In the genomic region with DNA sequence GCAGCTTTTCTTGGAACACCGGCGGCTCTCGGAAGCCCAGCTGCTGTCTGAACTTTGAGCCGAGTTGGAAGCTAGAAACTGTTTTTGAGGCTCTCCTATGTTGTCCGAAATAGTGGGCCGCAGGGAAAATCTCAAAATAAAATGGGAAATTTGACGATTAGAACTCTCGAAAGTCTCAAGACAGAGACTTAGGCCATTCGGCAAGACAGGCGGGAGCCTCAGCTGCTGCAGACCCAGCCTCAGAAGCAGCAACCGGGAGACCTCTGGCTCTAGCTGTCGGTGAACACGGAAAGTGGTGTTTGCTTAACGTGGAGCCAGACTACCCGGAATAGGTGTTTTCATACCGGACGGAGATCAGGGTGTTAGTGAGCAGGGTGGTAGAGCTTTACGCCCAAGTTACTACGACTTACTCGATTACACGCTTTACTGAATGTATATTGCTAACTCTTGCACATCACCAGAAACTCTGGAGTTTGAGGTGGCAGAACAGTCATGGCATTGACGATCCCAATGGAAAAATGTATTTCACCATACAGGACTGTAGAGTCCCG, we compare ENCODE assay signal across 8 cellular contexts. TPM values are rescaled to one million over a fixed set of nuclear protein-coding genes. Genes with fewer than 3 reads are reported as not detected.
A peak's percentile ranks its signal among the peaks of the same experiment; 100 is the strongest.
DNase-seq lines count a peak whose midpoint lies in the region; ATAC-seq, FAIRE-seq and TF ChIP-seq lines count a peak whose summit lies in the region.

No MANE protein-coding gene starts in this region.

- CTCF ChIA-PET in activated naive CD4-positive, alpha-beta T cell treated with anti-CD3 and anti-CD28 coated beads for 36 hours (lab: Charles Lee): interaction anchor here (0.6 to 3.3 kb wide), 25 partner anchors 10 to 318 kb away, joined by 3 to 38 read pairs (median 4); a partner anchor contains a TSS
- CTCF ChIA-PET in Panc1 (lab: Charles Lee) (interaction anchor here (0.6 to 0.7 kb wide), 5 partner anchors 173 to 1912 kb away, joined by 3 to 6 read pairs (median 4); no protein-coding TSS in a partner anchor), endothelial cell of umbilical vein (lab: Charles Lee) (interaction anchor here (0.9 to 2.8 kb wide), 22 partner anchors 8 to 598 kb away, joined by 3 to 21 read pairs (median 5); a partner anchor contains a TSS)

- H3F3A ChIP-seq in neural cell (ENCODE audit: insufficient read depth, low read length, poor library complexity, severe bottlenecking): no peaks in the 10 kb centered on the region

- FAIRE-seq in endothelial cell of umbilical vein (lab: Jason Lieb, UNC): no peak

- TF ChIP-seq EP300 in neural cell (conservative IDR thresholded peaks at IDR 0.05; ENCODE audit: poor library complexity, severe bottlenecking): no peak

- H3K4me1 ChIP-seq in Panc1 (ENCODE audit: control insufficient read depth, insufficient read depth, low read length): peaks cover 15% of the 10 kb centered on the region
- peaks cover 15% of the 10 kb centered on the region for H3K4me1 ChIP-seq in endothelial cell of umbilical vein (ENCODE audit: control insufficient read depth, extremely low read depth, insufficient read depth, low read length)

- H3K4me2 ChIP-seq in endothelial cell of umbilical vein (ENCODE audit: insufficient read depth, low read length) (peak overlapping the region; percentile 62), neural cell (ENCODE audit: low read length) (peak overlapping the region; percentile 82)

- DNase-seq in activated naive CD4-positive, alpha-beta T cell treated with anti-CD3 and anti-CD28 coated beads for 36 hours: peak; percentile 37
- no peak for DNase-seq in activated naive CD4-positive, alpha-beta T cell (lab: John Stamatoyannopoulos, UW)
- DNase-seq in Panc1 (ENCODE audit: low read depth, low spot score): no peak
- no peak for DNase-seq in endothelial cell of umbilical vein (ENCODE audit: low read depth, low spot score)
- no peak for DNase-seq in stimulated activated CD4-positive, alpha-beta T cell treated with anti-CD3 and anti-CD28 coated beads, Interleukin-1b, Interleukin-23, amount 100 ng/mL, for 48 hours
- DNase-seq in NCI-H2081 treated with DMSO at 0.1 percent for 48 hours (lab: John Stamatoyannopoulos, UW): no peak
- no peak for DNase-seq in occipital lobe (lab: John Stamatoyannopoulos, UW)

- H3K9me2 ChIP-seq in neural cell (ENCODE audit: insufficient read depth, low read length): no peaks in the 10 kb centered on the region

- no peaks in the 10 kb centered on the region for H3K9me1 ChIP-seq in endothelial cell of umbilical vein (replicated peaks; ENCODE audit: control insufficient read depth, extremely low read depth, insufficient read depth, low read length)

- TF ChIP-seq CTCF in Panc1 (IDR thresholded peaks at IDR 0.05) (no peak), endothelial cell of umbilical vein (IDR thresholded peaks at IDR 0.05; ENCODE audit: extremely low read depth in 1 of 2, insufficient read depth in 1 of 2, low read depth in 1 of 2, low read length in 2 of 2) (no peak), neural cell (IDR thresholded peaks at IDR 0.05; ENCODE audit: poor library complexity, severe bottlenecking) (no peak)

- H3K27ac ChIP-seq in Panc1 (ENCODE audit: low read length) (peak overlapping the region; percentile 93), endothelial cell of umbilical vein (ENCODE audit: insufficient read depth, low read depth, low read length) (peak overlapping the region; percentile 79), neural cell (ENCODE audit: low read length) (peak overlapping the region; percentile 58)

- peaks cover 27% of the 10 kb centered on the region for H3K4me1 Mint-ChIP-seq in activated naive CD4-positive, alpha-beta T cell treated with anti-CD3 and anti-CD28 coated beads for 36 hours (ENCODE audit: low read depth)

- H2AFZ ChIP-seq in endothelial cell of umbilical vein (ENCODE audit: low read depth, low read length): peak overlapping the region; percentile 8
- H2AFZ ChIP-seq in neural cell (ENCODE audit: low read depth, low read length): peak overlapping the region; percentile 91

- H3K27ac Mint-ChIP-seq in activated naive CD4-positive, alpha-beta T cell treated with anti-CD3 and anti-CD28 coated beads for 36 hours: peak overlapping the region; percentile 94

- BruUV-seq in Panc1 (replicated peaks; lab: Mats Ljungman, UMichigan) (TSS peak; percentile 97), endothelial cell of umbilical vein (replicated peaks; lab: Mats Ljungman, UMichigan) (TSS peak; percentile 65)

- H3K79me2 ChIP-seq in endothelial cell of umbilical vein (ENCODE audit: control insufficient read depth, insufficient read depth, low read length): peaks cover 9% of the 10 kb centered on the region
- no peaks in the 10 kb centered on the region for H3K79me2 ChIP-seq in neural cell (replicated peaks; ENCODE audit: insufficient read depth, low read length)

- intact Hi-C loops in activated naive CD4-positive, alpha-beta T cell treated with anti-CD3 and anti-CD28 coated beads for 36 hours (cut with micrococcal nuclease): loop anchor here (1.0 to 5.0 kb wide), 6 partner anchors 86 to 434 kb away; a partner anchor contains a TSS
- intact Hi-C loops in Panc1 (cut with micrococcal nuclease; ENCODE audit: unreplicated experiment): no loop called here
- intact Hi-C loops in endothelial cell of umbilical vein (cut with micrococcal nuclease): loop anchor here (1.0 to 10.0 kb wide), 6 partner anchors 86 to 436 kb away; a partner anchor contains a TSS

- no peaks in the 10 kb centered on the region for H3K27me3 Mint-ChIP-seq in activated naive CD4-positive, alpha-beta T cell treated with anti-CD3 and anti-CD28 coated beads for 36 hours (ENCODE audit: low read depth)

- in situ Hi-C loops in Panc1 (cut with HindIII; ENCODE audit: low pct_unique_long_range_greater_than_20kb, low sequenced_read_pairs): no loop called here

- TF ChIP-seq POLR2A in endothelial cell of umbilical vein (IDR thresholded peaks at IDR 0.05; ENCODE audit: low read depth, low read length): no peak

- H3K4me3 ChIP-seq in Panc1 (ENCODE audit: low read depth in 2 of 2, low read length in 2 of 2) (peak overlapping the region; percentile 74 to 91), endothelial cell of umbilical vein (replicated peaks in 1 of 3; ENCODE audit: insufficient read depth in 1 of 3, low read depth in 1 of 3, low read length in 3 of 3) (peak overlapping the region; percentile 50 to 83 (median 51)), neural cell (ENCODE audit: low read length) (peak overlapping the region; percentile 97)

- peak; percentile 5; the same call in 1 of the 2 replicates for ATAC-seq in Panc1

- TF ChIP-seq RAD21 in neural cell (conservative IDR thresholded peaks at IDR 0.05): peak; percentile 12

- no peaks in the 10 kb centered on the region for H3K9me3 ChIP-seq in Panc1 (ENCODE audit: control insufficient read depth, insufficient read depth, low read depth, low read length)
- no peaks in the 10 kb centered on the region for H3K9me3 ChIP-seq in endothelial cell of umbilical vein (replicated peaks; ENCODE audit: control insufficient read depth, insufficient read depth, low read length)
- H3K9me3 ChIP-seq in neural cell (ENCODE audit: low read length): no peaks in the 10 kb centered on the region

- POLR2A ChIA-PET in Panc1 (lab: Charles Lee): interaction anchor here (0.6 to 1.3 kb wide), 5 partner anchors 83 to 213 kb away, joined by 3 to 7 read pairs (median 7); a partner anchor contains a TSS
- POLR2A ChIA-PET in endothelial cell of umbilical vein (lab: Charles Lee): interaction anchor here (1.2 to 1.4 kb wide), 2 partner anchors 83 to 272 kb away, joined by 4 to 8 read pairs; a partner anchor contains a TSS

- H3K36me3 ChIP-seq in Panc1 (ENCODE audit: control insufficient read depth, insufficient read depth, low read length) (peaks cover 20% of the 10 kb centered on the region), endothelial cell of umbilical vein (ENCODE audit: control insufficient read depth in 2 of 2, extremely low read depth in 1 of 2, insufficient read depth in 2 of 2, low read length in 2 of 2) (peaks cover 6 to 32% of the 10 kb centered on the region in 2 experiments), neural cell (ENCODE audit: insufficient read depth, low read length) (no peaks in the 10 kb centered on the region)

- H3K9me3 Mint-ChIP-seq in activated naive CD4-positive, alpha-beta T cell treated with anti-CD3 and anti-CD28 coated beads for 36 hours: no peaks in the 10 kb centered on the region

- peaks cover 21% of the 10 kb centered on the region for H3K36me3 Mint-ChIP-seq in activated naive CD4-positive, alpha-beta T cell treated with anti-CD3 and anti-CD28 coated beads for 36 hours (ENCODE audit: low read depth)

- H3K27me3 ChIP-seq in Panc1 (ENCODE audit: control insufficient read depth, insufficient read depth, low read length): no peaks in the 10 kb centered on the region
- H3K27me3 ChIP-seq in endothelial cell of umbilical vein (ENCODE audit: control insufficient read depth in 2 of 2, insufficient read depth in 2 of 2, low read length in 2 of 2): no peaks in the 10 kb centered on the region
- no peaks in the 10 kb centered on the region for H3K27me3 ChIP-seq in neural cell (ENCODE audit: insufficient read depth, low read depth, low read length)

- H3K4me3 Mint-ChIP-seq in activated naive CD4-positive, alpha-beta T cell treated with anti-CD3 and anti-CD28 coated beads for 36 hours: peak overlapping the region; percentile 90

- dilution Hi-C loops in endothelial cell of umbilical vein (cut with MboI; ENCODE audit: extremely low pct_ligation_motif_present, low sequenced_read_pairs): no loop called here

- no peaks in the 10 kb centered on the region for H4K20me1 ChIP-seq in endothelial cell of umbilical vein (replicated peaks; ENCODE audit: control insufficient read depth, extremely low read depth, insufficient read depth, low read length)
- no peaks in the 10 kb centered on the region for H4K20me1 ChIP-seq in neural cell (ENCODE audit: insufficient read depth)

- H3K9ac ChIP-seq in endothelial cell of umbilical vein (replicated peaks; ENCODE audit: extremely low read depth, insufficient read depth, low read length) (peak overlapping the region; percentile 92), neural cell (ENCODE audit: low read length) (peak overlapping the region; percentile 74)

RNA-seq across cellular contexts. Expression of a gene that starts 0.4 kb away (rescaled TPM):
- 100 to 1,000 TPM; 228 to 247 TPM for total RNA-seq in activated naive CD4-positive, alpha-beta T cell treated with anti-CD3 and anti-CD28 coated beads for 36 hours
- total RNA-seq in Panc1 (2021; ENCODE audit: unreplicated experiment) (127 TPM), endothelial cell of umbilical vein (248 TPM in 2 replicates), occipital lobe (70.3 TPM)
- polyA plus RNA-seq in Panc1 (2012; ENCODE audit: insufficient read length): 91.4 TPM
- polyA plus RNA-seq in endothelial cell of umbilical vein (198 and 220 TPM in 2 replicates), neural cell (261 and 340 TPM in 2 replicates)
- 36.8 and 59.2 TPM in 2 replicates for polyA plus RNA-seq in endothelial cell of umbilical vein (2011; cell fraction: cytosol; rRNA removed)
- 1,499 and 1,889 TPM in 2 replicates for polyA plus RNA-seq in endothelial cell of umbilical vein (2011; cell fraction: nucleus; rRNA removed)
- 119 and 124 TPM in 2 replicates for polyA plus RNA-seq in endothelial cell of umbilical vein (2012)
- polyA minus RNA-seq in endothelial cell of umbilical vein (143 and 184 TPM in 2 replicates), neural cell (83.8 and 95.0 TPM in 2 replicates)
- polyA minus RNA-seq in endothelial cell of umbilical vein (2011; cell fraction: cytosol; rRNA and poly(A)+ RNA removed): 50.2 TPM
- 260 and 342 TPM in 2 replicates for polyA minus RNA-seq in endothelial cell of umbilical vein (2011; cell fraction: nucleus; rRNA and poly(A)+ RNA removed)

RNA-seq across cellular contexts. Expression of a gene that starts 21.9 kb away (rescaled TPM):
- total RNA-seq in activated naive CD4-positive, alpha-beta T cell treated with anti-CD3 and anti-CD28 coated beads for 36 hours: 1 to 10 TPM; 4.0 to 5.6 TPM
- total RNA-seq in Panc1 (2021; ENCODE audit: unreplicated experiment): 3.4 TPM
- 9.3 TPM for polyA plus RNA-seq in Panc1 (2012; ENCODE audit: insufficient read length)
- 21.7 and 29.5 TPM in 2 replicates for total RNA-seq in endothelial cell of umbilical vein
- 29.5 and 34.5 TPM in 2 replicates for polyA plus RNA-seq in endothelial cell of umbilical vein
- polyA plus RNA-seq in endothelial cell of umbilical vein (2011; cell fraction: cytosol; rRNA removed): 4.2 and 12.2 TPM in 2 replicates
- 156 and 206 TPM in 2 replicates for polyA plus RNA-seq in endothelial cell of umbilical vein (2011; cell fraction: nucleus; rRNA removed)
- 10.6 and 11.3 TPM in 2 replicates for polyA plus RNA-seq in endothelial cell of umbilical vein (2012)
- 14.8 and 29.0 TPM in 2 replicates for polyA minus RNA-seq in endothelial cell of umbilical vein
- 3.4 TPM for polyA minus RNA-seq in endothelial cell of umbilical vein (2011; cell fraction: cytosol; rRNA and poly(A)+ RNA removed)
- 23.5 and 34.7 TPM in 2 replicates for polyA minus RNA-seq in endothelial cell of umbilical vein (2011; cell fraction: nucleus; rRNA and poly(A)+ RNA removed)
- 18.6 and 21.7 TPM in 2 replicates for polyA plus RNA-seq in neural cell
- 6.0 and 11.4 TPM in 2 replicates for polyA minus RNA-seq in neural cell
- 26.2 TPM for total RNA-seq in occipital lobe

RNA-seq across cellular contexts. Expression of a gene that starts 32.9 kb away (rescaled TPM):
- 10 to 100 TPM; 65.8 to 70.4 TPM for total RNA-seq in activated naive CD4-positive, alpha-beta T cell treated with anti-CD3 and anti-CD28 coated beads for 36 hours
- total RNA-seq in Panc1 (2021; ENCODE audit: unreplicated experiment): 250 TPM
- polyA plus RNA-seq in Panc1 (2012; ENCODE audit: insufficient read length): 218 TPM
- total RNA-seq in endothelial cell of umbilical vein: 105 and 114 TPM in 2 replicates
- polyA plus RNA-seq in endothelial cell of umbilical vein: 244 and 254 TPM in 2 replicates
- 240 and 254 TPM in 2 replicates for polyA plus RNA-seq in endothelial cell of umbilical vein (2011; cell fraction: cytosol; rRNA removed)
- polyA plus RNA-seq in endothelial cell of umbilical vein (2011; cell fraction: nucleus; rRNA removed): 221 and 233 TPM in 2 replicates
- polyA plus RNA-seq in endothelial cell of umbilical vein (2012): 65.2 and 76.7 TPM in 2 replicates
- 37.9 and 39.1 TPM in 2 replicates for polyA minus RNA-seq in endothelial cell of umbilical vein
- polyA minus RNA-seq in endothelial cell of umbilical vein (2011; cell fraction: cytosol; rRNA and poly(A)+ RNA removed): 105 TPM
- polyA minus RNA-seq in endothelial cell of umbilical vein (2011; cell fraction: nucleus; rRNA and poly(A)+ RNA removed): 15.4 and 18.5 TPM in 2 replicates
- polyA plus RNA-seq in neural cell: 103 and 116 TPM in 2 replicates
- polyA minus RNA-seq in neural cell: 22.1 and 22.2 TPM in 2 replicates
- total RNA-seq in occipital lobe: 17.5 TPM
